8 cellular contexts compared by ENCODE assay signal in the genomic region with DNA sequence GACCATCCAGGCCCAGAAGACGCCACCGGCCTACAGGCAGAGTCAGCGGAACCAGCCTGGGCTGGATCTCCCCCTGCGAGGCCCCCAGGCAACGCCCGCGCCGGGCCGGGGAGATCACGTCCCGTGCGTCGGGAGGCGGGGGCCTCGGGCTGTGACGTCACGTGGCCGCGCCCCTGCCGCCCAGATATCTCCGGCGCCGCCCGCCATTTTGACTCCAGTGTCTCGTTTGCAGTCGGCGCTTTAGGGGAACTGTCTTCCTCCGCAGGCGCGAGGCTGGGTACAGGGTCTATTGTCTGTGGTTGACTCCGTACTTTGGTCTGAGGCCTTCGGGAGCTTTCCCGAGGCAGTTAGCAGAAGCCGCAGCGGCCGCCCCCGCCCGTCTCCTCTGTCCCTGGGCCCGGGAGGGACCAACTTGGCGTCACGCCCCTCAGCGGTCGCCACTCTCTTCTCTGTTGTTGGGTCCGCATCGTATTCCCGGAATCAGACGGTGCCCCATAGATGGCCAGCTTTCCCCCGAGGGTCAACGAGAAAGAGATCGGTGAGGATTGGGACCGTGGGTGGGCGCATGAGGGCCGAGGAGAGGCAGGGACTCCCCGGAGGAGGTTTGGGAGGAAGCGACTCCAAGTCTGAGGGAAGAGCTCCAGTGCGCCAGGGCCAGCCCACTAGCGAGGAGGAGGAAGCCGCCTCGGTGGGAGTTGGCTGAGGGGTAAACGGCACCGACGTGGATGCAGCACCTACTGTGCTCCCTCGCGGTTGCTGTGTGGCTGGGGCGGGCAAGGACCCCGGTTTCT. TPM values are rescaled to one million over a fixed set of nuclear protein-coding genes. Genes with fewer than 3 reads are reported as not detected.
DNase-seq lines count a peak whose midpoint lies in the region; ATAC-seq and TF ChIP-seq lines count a peak whose summit lies in the region.

A gene with protein sequence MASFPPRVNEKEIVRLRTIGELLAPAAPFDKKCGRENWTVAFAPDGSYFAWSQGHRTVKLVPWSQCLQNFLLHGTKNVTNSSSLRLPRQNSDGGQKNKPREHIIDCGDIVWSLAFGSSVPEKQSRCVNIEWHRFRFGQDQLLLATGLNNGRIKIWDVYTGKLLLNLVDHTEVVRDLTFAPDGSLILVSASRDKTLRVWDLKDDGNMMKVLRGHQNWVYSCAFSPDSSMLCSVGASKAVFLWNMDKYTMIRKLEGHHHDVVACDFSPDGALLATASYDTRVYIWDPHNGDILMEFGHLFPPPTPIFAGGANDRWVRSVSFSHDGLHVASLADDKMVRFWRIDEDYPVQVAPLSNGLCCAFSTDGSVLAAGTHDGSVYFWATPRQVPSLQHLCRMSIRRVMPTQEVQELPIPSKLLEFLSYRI (plus strand): TSS at position 217 of the 791 bp plus-strand sequence. CDS start 282 bp downstream, at position 499.

- no peaks in the 10 kb centered on the region for H3K9me3 Mint-ChIP-seq in activated naive CD4-positive, alpha-beta T cell treated with anti-CD3 and anti-CD28 coated beads, Interleukin-2, amount 50 U/mL, for 72 hours

- peak within 1 kb of the TSS; percentile 98 for H3K4me3 ChIP-seq in GM12864 (ENCODE audit: low read depth, low read length)

- ATAC-seq in HG02623 (IDR thresholded peaks at IDR 0.05; ENCODE audit: unreplicated experiment) (peak; percentile 69), omental fat pad (ENCODE audit: low FRiP score) (peak; percentile 93)
- peak; percentile 89 for ATAC-seq in activated naive CD4-positive, alpha-beta T cell treated with anti-CD3 and anti-CD28 coated beads, Interleukin-2, amount 50 U/mL, for 72 hours

- H3K27ac ChIP-seq in temporal lobe (ENCODE audit: low read depth, low read length): peak within 1 kb of the TSS; percentile 95

- peak within 1 kb of the TSS; percentile 100 for H3K27ac Mint-ChIP-seq in activated naive CD4-positive, alpha-beta T cell treated with anti-CD3 and anti-CD28 coated beads, Interleukin-2, amount 50 U/mL, for 72 hours

- peak; percentile 60 for DNase-seq in GM12864 (ENCODE audit: low read depth)
- DNase-seq in NCI-H1092 (lab: John Stamatoyannopoulos, UW): peak; percentile 84
- DNase-seq in SKM-1 (lab: John Stamatoyannopoulos, UW; ENCODE audit: unreplicated experiment): peak; percentile 88
- peak; percentile 90 to 91 for DNase-seq in activated naive CD4-positive, alpha-beta T cell treated with anti-CD3 and anti-CD28 coated beads, Interleukin-2, amount 50 U/mL, for 72 hours (ENCODE audit: low spot score in 2 of 2)
- DNase-seq in glomerular endothelial cell (ENCODE audit: extremely low read depth, low read depth, low spot score): no peak
- peak; percentile 85 for DNase-seq in omental fat pad (ENCODE audit: low spot score)

- TF ChIP-seq CTCF in GM12864 (IDR thresholded peaks at IDR 0.05; ENCODE audit: low read depth, low read length, missing control alignments) (no peak), omental fat pad (IDR thresholded peaks at IDR 0.05) (no peak)

- peaks cover 24 to 26% of the 10 kb centered on the region in 2 donors for H3K36me3 Mint-ChIP-seq in activated naive CD4-positive, alpha-beta T cell treated with anti-CD3 and anti-CD28 coated beads, Interleukin-2, amount 50 U/mL, for 72 hours

RNA-seq across cellular contexts. Expression of the gene that starts here (rescaled TPM):
- total RNA-seq in activated naive CD4-positive, alpha-beta T cell treated with anti-CD3 and anti-CD28 coated beads, Interleukin-2, amount 50 U/mL, for 72 hours: 100 to 1,000 TPM; 181 to 211 TPM
- total RNA-seq in glomerular endothelial cell: 85.3 and 235 TPM in 2 replicates
- 100 to 1,000 TPM; 136 to 217 (median 175) TPM for total RNA-seq in omental fat pad
- total RNA-seq in temporal lobe: 224 TPM
